In genomic region chr18:44716697-44717163, GRCh38 we compare ENCODE assay signal across 12 cellular contexts. TPM values are rescaled to one million over a fixed set of nuclear protein-coding genes. Genes with fewer than 3 reads are reported as not detected.
DNase-seq lines count a peak whose midpoint lies in the region; ATAC-seq and TF ChIP-seq lines count a peak whose summit lies in the region.
"Had no signal": no experiment of that assay in that cellular context is flagged by ENCODE, and none has a peak within 500 bp of the region (broad histone marks: within the 10 kb centered on the region; RNA-seq: fewer than 3 reads in every experiment).

No MANE protein-coding gene starts in this region.

- POLR2A ChIA-PET in activated CD4-positive, alpha-beta T cell treated with anti-CD3 and anti-CD28 coated beads, Interleukin-2, amount 10 ng/mL, durations not matched to agents 7 days and 5 days (lab: Charles Lee), result interaction anchor here (0.6 kb wide), 3 partner anchors 10 to 37 kb away, joined by 3 to 4 read pairs (median 4); no protein-coding TSS in a partner anchor

- H3K27me3 Mint-ChIP-seq in activated CD4-positive, alpha-beta T cell treated with anti-CD3 and anti-CD28 coated beads, Interleukin-2, amount 10 ng/mL, durations not matched to agents 7 days and 5 days, result peaks cover 21% of the 10 kb centered on the region
- no peaks in the 10 kb centered on the region for H3K27me3 Mint-ChIP-seq in IgD-negative memory B cell

- peaks cover 3% of the 10 kb centered on the region for H3K36me3 Mint-ChIP-seq in activated CD4-positive, alpha-beta T cell treated with anti-CD3 and anti-CD28 coated beads, Interleukin-2, amount 10 ng/mL, durations not matched to agents 7 days and 5 days (ENCODE audit: low read depth)
- peaks cover 27% of the 10 kb centered on the region for H3K36me3 Mint-ChIP-seq in IgD-negative memory B cell

- H3K4me1 Mint-ChIP-seq in activated CD4-positive, alpha-beta T cell treated with anti-CD3 and anti-CD28 coated beads, Interleukin-2, amount 10 ng/mL, durations not matched to agents 7 days and 5 days, result peaks cover 29% of the 10 kb centered on the region
- peaks cover 66 to 78% (median 75%) of the 10 kb centered on the region in 3 donors for H3K4me1 Mint-ChIP-seq in IgD-negative memory B cell

- H3K4me3 ChIP-seq in epithelial cell of esophagus (ENCODE audit: low read length), result no peak overlapping the region
- H3K4me3 ChIP-seq: heart right ventricle had no signal

- H3K27ac Mint-ChIP-seq in activated CD4-positive, alpha-beta T cell treated with anti-CD3 and anti-CD28 coated beads, Interleukin-2, amount 10 ng/mL, durations not matched to agents 7 days and 5 days, result peak overlapping the region; percentile 33
- H3K27ac Mint-ChIP-seq in IgD-negative memory B cell, result peak overlapping the region; percentile 72 to 81 (median 81)

- ATAC-seq in Right ventricle myocardium inferior, result no peak
- ATAC-seq: heart right ventricle, PC-3 had no signal

- intact Hi-C loops in Right ventricle myocardium inferior (cut with DNase I), result no loop called here

- H3K9me3 Mint-ChIP-seq in activated CD4-positive, alpha-beta T cell treated with anti-CD3 and anti-CD28 coated beads, Interleukin-2, amount 10 ng/mL, durations not matched to agents 7 days and 5 days, result no peaks in the 10 kb centered on the region
- H3K9me3 Mint-ChIP-seq in IgD-negative memory B cell, result no peaks in the 10 kb centered on the region

- CTCF ChIA-PET in activated CD4-positive, alpha-beta T cell treated with anti-CD3 and anti-CD28 coated beads, Interleukin-2, amount 10 ng/mL, durations not matched to agents 7 days and 5 days (lab: Charles Lee), result no interaction called here

- no peak for TF ChIP-seq CTCF in epithelial cell of esophagus (IDR thresholded peaks at IDR 0.05; ENCODE audit: insufficient read depth, low read depth, low read length, missing control alignments)

- H3K4me3 Mint-ChIP-seq in activated CD4-positive, alpha-beta T cell treated with anti-CD3 and anti-CD28 coated beads, Interleukin-2, amount 10 ng/mL, durations not matched to agents 7 days and 5 days, result no peak overlapping the region
- peak overlapping the region in 2 of 4 donors; percentile 31 to 87 for H3K4me3 Mint-ChIP-seq in IgD-negative memory B cell

- peak; percentile 39 for DNase-seq in activated CD4-positive, alpha-beta T cell treated with anti-CD3 and anti-CD28 coated beads, Interleukin-2, amount 10 ng/mL, durations not matched to agents 7 days and 5 days
- no peak for DNase-seq in activated CD4-positive, alpha-beta T cell treated with anti-CD3 and anti-CD28 coated beads for 1 hour
- DNase-seq in epithelial cell of esophagus (ENCODE audit: low read depth) (peak; percentile 68), AML-193 (lab: John Stamatoyannopoulos, UW) (no peak), Right ventricle myocardium inferior (ENCODE audit: missing footprints) (no peak), COLO829 (ENCODE audit: low spot score) (no peak)
- DNase-seq in stimulated activated CD4-positive, alpha-beta T cell treated with anti-CD3 and anti-CD28 coated beads, Interleukin-2, amount 100 ng/mL, for 48 hours, result peak; percentile 17 to 35
- DNase-seq: dermis blood vessel endothelial cell, DMS79 treated with DMSO at 0.1 percent for 48 hours, heart right ventricle, PC-3 had no signal

RNA-seq across cellular contexts. Expression of gene SETBP1, which starts 36.0 kb away (rescaled TPM):
- 1 to 10 TPM; 3.7 to 4.4 TPM for total RNA-seq in activated CD4-positive, alpha-beta T cell treated with anti-CD3 and anti-CD28 coated beads, Interleukin-2, amount 10 ng/mL, durations not matched to agents 7 days and 5 days
- 16.8 TPM for polyA plus RNA-seq in IgD-negative memory B cell
- 7.1 TPM for total RNA-seq in Right ventricle myocardium inferior

Comparison
In these comparisons a context has a peak if more than half of its experiments do, and no peak if none do; other contexts are left out.
1. DNase-seq: peak in activated CD4-positive, alpha-beta T cell treated with anti-CD3 and anti-CD28 coated beads, Interleukin-2, amount 10 ng/mL, durations not matched to agents 7 days and 5 days (single experiment), epithelial cell of esophagus (single experiment) and stimulated activated CD4-positive, alpha-beta T cell treated with anti-CD3 and anti-CD28 coated beads, Interleukin-2, amount 100 ng/mL, for 48 hours (2 of 2); none in activated CD4-positive, alpha-beta T cell treated with anti-CD3 and anti-CD28 coated beads for 1 hour (single experiment), AML-193 (0 of 2), Right ventricle myocardium inferior (single experiment) and COLO829 (single experiment).